ENCODE assay signal across 8 cellular contexts in genomic region chr6:156720739-156721714, GRCh38. TPM values are rescaled to one million over a fixed set of nuclear protein-coding genes. Genes with fewer than 3 reads are reported as not detected.
DNase-seq lines count a peak whose midpoint lies in the region; TF ChIP-seq lines count a peak whose summit lies in the region.

No MANE protein-coding gene starts in this region.

- peaks cover 7% of the 10 kb centered on the region for H3K9me3 Mint-ChIP-seq in nephron progenitor cell

- H3K4me3 ChIP-seq in H7 (ENCODE audit: insufficient read depth, low read depth, low read length): no peak overlapping the region

- no peak overlapping the region for H3K4me3 Mint-ChIP-seq in nephron progenitor cell

- in situ Hi-C loops in GM13976 (cut with MboI; ENCODE audit: low sequenced_read_pairs, unreplicated experiment): no loop called here

- no peak for TF ChIP-seq CTCF in GM13976 (IDR thresholded peaks at IDR 0.05; ENCODE audit: borderline replicate concordance, control extremely low read depth, extremely low read depth, insufficient read depth, missing control alignments)
- TF ChIP-seq CTCF in nephron progenitor cell (IDR thresholded peaks at IDR 0.05): no peak

- H3K27me3 Mint-ChIP-seq in nephron progenitor cell (ENCODE audit: low read depth, poor library complexity): peaks cover 5% of the 10 kb centered on the region

- no peaks in the 10 kb centered on the region for H3K36me3 ChIP-seq in H7 (replicated peaks; ENCODE audit: control insufficient read depth, insufficient read depth, low read length)

- DNase-seq in GM13976 (ENCODE audit: low spot score) (peak; percentile 59), H7 (peak; percentile 58), NCI-H1105 treated with DMSO at 0.1 percent for 48 hours (lab: John Stamatoyannopoulos, UW) (peak; percentile 85), epithelial cell of prostate (ENCODE audit: low read depth, low spot score) (no peak), nephron progenitor cell (no peak), NCI-H748 (lab: John Stamatoyannopoulos, UW; ENCODE audit: unreplicated experiment) (no peak), NCI-H2081 treated with DMSO at 0.1 percent for 48 hours (lab: John Stamatoyannopoulos, UW) (no peak), Kasumi-1 (lab: John Stamatoyannopoulos, UW) (no peak)

- H3K4me1 Mint-ChIP-seq in nephron progenitor cell: peaks cover 40% of the 10 kb centered on the region

- no peaks in the 10 kb centered on the region for H3K36me3 Mint-ChIP-seq in nephron progenitor cell (ENCODE audit: low read depth)

- no peaks in the 10 kb centered on the region for H3K27me3 ChIP-seq in H7 (ENCODE audit: control insufficient read depth, insufficient read depth, low read length)

- peak overlapping the region; percentile 81 for H3K27ac ChIP-seq in epithelial cell of prostate

- H3K27ac Mint-ChIP-seq in nephron progenitor cell: peak overlapping the region; percentile 68

RNA-seq across cellular contexts. Expression of gene ARID1B, which starts 56.2 kb away (rescaled TPM):
- 20.9 and 27.8 TPM in 2 replicates for total RNA-seq in H7 (2014; rRNA removed; shearing (Covaris generic))

Comparison
In these comparisons a context has a peak if more than half of its experiments do, and no peak if none do; other contexts are left out.
1. DNase-seq: peak in GM13976 (single experiment), H7 (single experiment) and NCI-H1105 treated with DMSO at 0.1 percent for 48 hours (single experiment); none in epithelial cell of prostate (single experiment), nephron progenitor cell (single experiment), NCI-H748 (single experiment), NCI-H2081 treated with DMSO at 0.1 percent for 48 hours (single experiment) and Kasumi-1 (0 of 2).